24 cellular contexts compared by ENCODE assay signal in the genomic region with DNA sequence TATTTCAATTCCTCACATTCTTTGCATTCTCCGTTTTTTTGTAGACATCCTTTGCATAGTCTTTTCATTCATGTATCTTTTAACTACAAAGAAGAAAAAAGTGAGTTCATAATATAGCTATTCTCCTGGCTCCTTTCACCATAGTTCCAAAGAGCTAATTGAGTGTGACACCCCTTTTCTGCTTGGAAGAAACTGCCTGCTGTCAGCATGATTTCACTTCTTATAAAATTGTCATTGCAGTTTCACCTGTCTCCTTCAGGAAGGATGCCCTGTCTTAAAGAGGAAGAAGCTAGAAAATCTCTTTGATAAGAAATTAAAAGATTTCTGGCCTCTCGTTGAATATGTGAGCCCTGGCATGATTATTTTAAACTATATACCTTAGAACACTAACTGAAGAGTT.
DNase-seq lines count a peak whose midpoint lies in the region; ATAC-seq and TF ChIP-seq lines count a peak whose summit lies in the region.
"Had no signal": no experiment of that assay in that cellular context is flagged by ENCODE, and none has a peak within 500 bp of the region (broad histone marks: within the 10 kb centered on the region; RNA-seq: fewer than 3 reads in every experiment).

No MANE protein-coding gene starts in this region.

- TF ChIP-seq CTCF in SU-DHL-6 (IDR thresholded peaks at IDR 0.05; ENCODE audit: insufficient read depth, low read length, poor library complexity, severe bottlenecking): no peak

- H3K9me2 ChIP-seq in GM23248 (ENCODE audit: insufficient read depth) (no peaks in the 10 kb centered on the region), SU-DHL-6 (replicated peaks; ENCODE audit: insufficient read depth, low read length) (no peaks in the 10 kb centered on the region)

- H4K20me1 ChIP-seq in GM23248 (ENCODE audit: insufficient read depth) (no peaks in the 10 kb centered on the region), SU-DHL-6 (ENCODE audit: low read depth, low read length) (no peaks in the 10 kb centered on the region)
- H4K20me1 ChIP-seq: BLaER1 treated with 17β-estradiol and CSF1 and Interleukin-3, amounts not matched to agents 10 nM and 100 nM had no signal

- H3K27me3 ChIP-seq in GM23248 (replicated peaks; ENCODE audit: insufficient read depth) (no peaks in the 10 kb centered on the region), SU-DHL-6 (ENCODE audit: low read length) (no peaks in the 10 kb centered on the region), neuronal stem cell (ENCODE audit: control insufficient read depth in 3 of 3, insufficient read depth in 3 of 3, low read depth in 1 of 3, low read length in 3 of 3) (no peaks in the 10 kb centered on the region), MG63 (no peaks in the 10 kb centered on the region)
- H3K27me3 ChIP-seq: BE2C; BLaER1 treated with 17β-estradiol and CSF1 and Interleukin-3, amounts not matched to agents 10 nM and 100 nM had no signal

- no peaks in the 10 kb centered on the region for H3K4me1 ChIP-seq in GM23248 (ENCODE audit: insufficient read depth)
- no peaks in the 10 kb centered on the region for H3K4me1 ChIP-seq in neuronal stem cell (ENCODE audit: control insufficient read depth in 2 of 2, insufficient read depth in 1 of 2, low read depth in 1 of 2, low read length in 2 of 2)
- H3K4me1 ChIP-seq: A549, BE2C, HAP-1 had no signal

- TF ChIP-seq RAD21 in Ishikawa (IDR thresholded peaks at IDR 0.05; ENCODE audit: low read depth): no peak

- H3K9me3 ChIP-seq in GM23248 (ENCODE audit: low read depth): no peaks in the 10 kb centered on the region
- no peaks in the 10 kb centered on the region for H3K9me3 ChIP-seq in SU-DHL-6 (ENCODE audit: insufficient read depth, low read length)
- H3K9me3 ChIP-seq in neuronal stem cell (replicated peaks in 1 of 2; ENCODE audit: control insufficient read depth in 2 of 2, insufficient read depth in 1 of 2, low read depth in 1 of 2, low read length in 2 of 2): no peaks in the 10 kb centered on the region
- no peaks in the 10 kb centered on the region for H3K9me3 ChIP-seq in MG63
- H3K9me3 ChIP-seq: A549, BE2C, HAP-1 had no signal

- in situ Hi-C loops in GM23248 (cut with MboI): no loop called here

- H2AK5ac ChIP-seq in neuronal stem cell (ENCODE audit: low read depth, low read length): no peak overlapping the region

- H3K4me2 ChIP-seq in GM23248 (ENCODE audit: unreplicated experiment) (no peak overlapping the region), SU-DHL-6 (ENCODE audit: low read depth, low read length, poor library complexity, severe bottlenecking) (peak overlapping the region; percentile 89), neuronal stem cell (ENCODE audit: insufficient read depth, low read length, poor library complexity, severe bottlenecking) (no peak overlapping the region)
- H3K4me2 ChIP-seq: A549; BLaER1 treated with 17β-estradiol and CSF1 and Interleukin-3, amounts not matched to agents 10 nM and 100 nM had no signal

- H3K9ac ChIP-seq in GM23248: no peak overlapping the region
- no peak overlapping the region for H3K9ac ChIP-seq in SU-DHL-6 (ENCODE audit: low read length)
- H3K9ac ChIP-seq in neuronal stem cell (ENCODE audit: low read depth, low read length, poor library complexity): no peak overlapping the region
- H3K9ac ChIP-seq: BLaER1 treated with 17β-estradiol and CSF1 and Interleukin-3, amounts not matched to agents 10 nM and 100 nM had no signal

- H3F3A ChIP-seq in GM23248 (ENCODE audit: insufficient read depth): no peaks in the 10 kb centered on the region
- H3F3A ChIP-seq in SU-DHL-6 (ENCODE audit: insufficient read depth): peaks cover 4% of the 10 kb centered on the region; the same call in 1 of the 2 replicates

- no peak overlapping the region for H4K8ac ChIP-seq in neuronal stem cell (ENCODE audit: low read depth, low read length)

- H2BK120ac ChIP-seq in neuronal stem cell (ENCODE audit: low read depth, low read length): no peak overlapping the region

- H3K27ac ChIP-seq in GM23248: no peak overlapping the region
- H3K27ac ChIP-seq in SU-DHL-6 (ENCODE audit: low read depth, low read length): no peak overlapping the region
- no peak overlapping the region for H3K27ac ChIP-seq in neuronal stem cell (replicated peaks; ENCODE audit: low read length)
- H3K27ac ChIP-seq: A549; BLaER1 treated with 17β-estradiol and CSF1 and Interleukin-3, amounts not matched to agents 10 nM and 100 nM had no signal

- H3K14ac ChIP-seq in neuronal stem cell (ENCODE audit: low read length): no peak overlapping the region

- no peak for DNase-seq in GM23248
- DNase-seq in neuronal stem cell (ENCODE audit: low spot score): peak; percentile 6
- DNase-seq in sciatic nerve (ENCODE audit: low spot score): no peak
- DNase-seq in MG63: no peak
- no peak for DNase-seq in NCI-H2196 (lab: John Stamatoyannopoulos, UW; ENCODE audit: unreplicated experiment)
- DNase-seq in islet precursor cell: no peak
- DNase-seq: 8988T; ACHN; AML-193; BE2C; CD4-positive, alpha-beta T cell; CD8-positive, alpha-beta memory T cell; DMS 273 treated with DMSO at 0.1 percent for 48 hours; DMS79; EL; GDM1; GOT3; HFFc6 had no signal

- no peak overlapping the region for H2BK5ac ChIP-seq in neuronal stem cell (ENCODE audit: low read length)

- TF ChIP-seq EP300 in Ishikawa (IDR thresholded peaks at IDR 0.05; ENCODE audit: borderline replicate concordance): no peak

- H2BK12ac ChIP-seq in neuronal stem cell (ENCODE audit: low read length): no peak overlapping the region

- H3K79me1 ChIP-seq in neuronal stem cell (ENCODE audit: low read depth, low read length): no peaks in the 10 kb centered on the region

- no peaks in the 10 kb centered on the region for H3K79me2 ChIP-seq in GM23248 (ENCODE audit: insufficient read depth)
- H3K79me2 ChIP-seq in SU-DHL-6 (ENCODE audit: insufficient read depth, low read length): no peaks in the 10 kb centered on the region

- H3K4ac ChIP-seq in neuronal stem cell (ENCODE audit: low read length): no peak overlapping the region

- no peak overlapping the region for H3K18ac ChIP-seq in neuronal stem cell (ENCODE audit: low read length)

- ATAC-seq in sciatic nerve: no peak
- ATAC-seq: A549, GM12878 had no signal

- H2AFZ ChIP-seq in GM23248 (0 out of 2 replicates have a peak overlapping the region, but pooled peaks have one; percentile 16), SU-DHL-6 (ENCODE audit: low read depth, low read length, severe bottlenecking) (peak overlapping the region; percentile 100), neuronal stem cell (ENCODE audit: low read length) (no peak overlapping the region)

- H2BK15ac ChIP-seq in neuronal stem cell (ENCODE audit: low read length): no peak overlapping the region

- WGBS in GM23248 (ENCODE audit: low coverage in 1 of 2, low lambda C conversion rate in 2 of 2, missing lambda C conversion rate in 2 of 2), 2 experiments: 66 to 67% methylated on average over 2 of the region's 2 CpGs
- no CpG with 5 or more reads among the region's 2 CpGs for WGBS in neuronal stem cell (ENCODE audit: extremely low coverage in 2 of 2, insufficient read length in 2 of 2, insufficient replicate concordance in 1 of 2), 2 donors

- no peaks in the 10 kb centered on the region for H3K36me3 ChIP-seq in GM23248 (ENCODE audit: low read depth)
- H3K36me3 ChIP-seq in SU-DHL-6 (ENCODE audit: low read length): no peaks in the 10 kb centered on the region
- H3K36me3 ChIP-seq in neuronal stem cell (replicated peaks in 1 of 2; ENCODE audit: control insufficient read depth in 2 of 2, insufficient read depth in 2 of 2, low read length in 2 of 2): no peaks in the 10 kb centered on the region
- no peaks in the 10 kb centered on the region for H3K36me3 ChIP-seq in MG63
- H3K36me3 ChIP-seq: BE2C; BLaER1 treated with 17β-estradiol and CSF1 and Interleukin-3, amounts not matched to agents 10 nM and 100 nM; HAP-1 had no signal

- H3K4me3 ChIP-seq in GM23248 (no peak overlapping the region), SU-DHL-6 (ENCODE audit: insufficient read depth, low read length, poor library complexity, severe bottlenecking) (peak overlapping the region; percentile 41), neuronal stem cell (ENCODE audit: low read length in 2 of 2) (no peak overlapping the region), MG63 (no peak overlapping the region)
- H3K4me3 ChIP-seq: A549; BLaER1 treated with 17β-estradiol and CSF1 and Interleukin-3, amounts not matched to agents 10 nM and 100 nM; GM12878; HAP-1 had no signal

- intact Hi-C loops in sciatic nerve (cut with DNase I): no loop called here

- H4K91ac ChIP-seq in neuronal stem cell (ENCODE audit: low read depth, low read length, poor library complexity): no peak overlapping the region

- H3K23ac ChIP-seq in neuronal stem cell (ENCODE audit: low read depth, low read length, poor library complexity): no peak overlapping the region

TF ChIP-seq in Ishikawa, 13 proteins besides CTCF, POLR2A, EP300 and RAD21:
- TF ChIP-seq, protein P1, sequence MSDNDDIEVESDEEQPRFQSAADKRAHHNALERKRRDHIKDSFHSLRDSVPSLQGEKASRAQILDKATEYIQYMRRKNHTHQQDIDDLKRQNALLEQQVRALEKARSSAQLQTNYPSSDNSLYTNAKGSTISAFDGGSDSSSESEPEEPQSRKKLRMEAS (IDR thresholded peaks at IDR 0.05): no peak
- no peak for TF ChIP-seq CREB1 (IDR thresholded peaks at IDR 0.05; ENCODE audit: low read depth)
- TF ChIP-seq CEBPB (IDR thresholded peaks at IDR 0.05): no peak
- TF ChIP-seq FOXM1 (IDR thresholded peaks at IDR 0.05; ENCODE audit: borderline replicate concordance, low read depth): no peak
- no peak for TF ChIP-seq YY1 (IDR thresholded peaks at IDR 0.05; ENCODE audit: low read depth)
- TF ChIP-seq TEAD4 (IDR thresholded peaks at IDR 0.05): peak; percentile 63; the same call in 1 of the 2 replicates
- TF ChIP-seq NFIC (IDR thresholded peaks at IDR 0.05): peak; percentile 33; the same call in 1 of the 2 replicates
- TF ChIP-seq, protein P2, sequence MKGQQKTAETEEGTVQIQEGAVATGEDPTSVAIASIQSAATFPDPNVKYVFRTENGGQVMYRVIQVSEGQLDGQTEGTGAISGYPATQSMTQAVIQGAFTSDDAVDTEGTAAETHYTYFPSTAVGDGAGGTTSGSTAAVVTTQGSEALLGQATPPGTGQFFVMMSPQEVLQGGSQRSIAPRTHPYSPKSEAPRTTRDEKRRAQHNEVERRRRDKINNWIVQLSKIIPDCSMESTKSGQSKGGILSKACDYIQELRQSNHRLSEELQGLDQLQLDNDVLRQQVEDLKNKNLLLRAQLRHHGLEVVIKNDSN (IDR thresholded peaks at IDR 0.05): no peak
